In the genomic region with DNA sequence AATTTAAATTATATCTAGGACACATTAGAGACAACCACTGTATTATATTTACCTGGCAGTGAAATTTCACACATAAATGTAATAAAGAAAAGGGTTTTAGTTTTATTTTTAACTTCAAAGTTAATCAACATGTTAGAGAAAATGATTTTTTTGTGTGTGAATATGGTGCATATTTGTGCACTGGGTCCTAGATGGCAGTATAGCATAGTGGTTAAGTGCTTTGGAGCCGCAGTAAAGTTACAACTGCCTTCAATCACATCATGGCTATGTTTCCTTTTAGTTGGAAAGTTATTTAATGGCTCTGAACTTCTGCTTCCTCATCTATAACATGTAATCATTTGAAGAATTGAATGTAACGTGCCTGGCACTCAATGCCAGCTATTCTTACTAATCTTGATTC, we compare ENCODE assay signal across 7 cellular contexts.
DNase-seq lines count a peak whose midpoint lies in the region; ATAC-seq and TF ChIP-seq lines count a peak whose summit lies in the region.

No MANE protein-coding gene starts in this region.

- POLR2A ChIA-PET in CD4-positive, alpha-beta memory T cell (lab: Charles Lee; ENCODE audit: partially characterized antibody), result no interaction called here

- peaks cover 33% of the 10 kb centered on the region for H3K4me1 ChIP-seq in MM.1S (ENCODE audit: low read length)
- no peaks in the 10 kb centered on the region for H3K4me1 ChIP-seq in CD4-positive, alpha-beta memory T cell (ENCODE audit: insufficient read depth, low read length)

- no peak overlapping the region for H2AFZ ChIP-seq in MM.1S (ENCODE audit: low read length)

- no peak for ATAC-seq in omental fat pad (ENCODE audit: low FRiP score)

- CTCF ChIA-PET in CD4-positive, alpha-beta memory T cell (lab: Charles Lee; ENCODE audit: partially characterized antibody), result no interaction called here

- no peaks in the 10 kb centered on the region for H4K20me1 ChIP-seq in MM.1S (ENCODE audit: insufficient read depth, low read length)

- no peaks in the 10 kb centered on the region for H3F3A ChIP-seq in MM.1S (ENCODE audit: insufficient read depth, low read length)

- intact Hi-C loops in CD4-positive, alpha-beta memory T cell (cut with micrococcal nuclease), result no loop called here

- H3K79me2 ChIP-seq in MM.1S (ENCODE audit: low read length), result no peaks in the 10 kb centered on the region

- H3K9me3 Mint-ChIP-seq in chondrocyte (ENCODE audit: low read depth) (no peaks in the 10 kb centered on the region), neural crest cell (no peaks in the 10 kb centered on the region)
- no peaks in the 10 kb centered on the region for H3K9me3 Mint-ChIP-seq in CD4-positive, alpha-beta memory T cell

- no peaks in the 10 kb centered on the region for H3K36me3 Mint-ChIP-seq in chondrocyte (ENCODE audit: low read depth)
- no peaks in the 10 kb centered on the region for H3K36me3 Mint-ChIP-seq in neural crest cell (ENCODE audit: low read depth)
- no peaks in the 10 kb centered on the region for H3K36me3 Mint-ChIP-seq in CD4-positive, alpha-beta memory T cell

- H3K36me3 ChIP-seq in MM.1S (replicated peaks; ENCODE audit: insufficient read depth, low read length), result no peaks in the 10 kb centered on the region
- no peaks in the 10 kb centered on the region for H3K36me3 ChIP-seq in CD4-positive, alpha-beta memory T cell (ENCODE audit: insufficient read depth, low read length)

- H3K4me3 Mint-ChIP-seq in chondrocyte (ENCODE audit: unreplicated experiment) (no peak overlapping the region), neural crest cell (no peak overlapping the region)
- H3K4me3 Mint-ChIP-seq in CD4-positive, alpha-beta memory T cell, result no peak overlapping the region

- TF ChIP-seq CTCF in GM12865 (IDR thresholded peaks at IDR 0.05; ENCODE audit: insufficient read depth, low read depth, low read length, missing control alignments) (peak; percentile 57), MM.1S (IDR thresholded peaks at IDR 0.05; ENCODE audit: low read length) (peak; percentile 55), chondrocyte (IDR thresholded peaks at IDR 0.05) (peak; percentile 59), neural crest cell (conservative IDR thresholded peaks at IDR 0.05) (peak; percentile 63), omental fat pad (IDR thresholded peaks at IDR 0.05) (no peak)

- peak; percentile 65 for DNase-seq in GM12865 (ENCODE audit: low read depth)
- peak; percentile 37 for DNase-seq in MM.1S
- no peak for DNase-seq in chondrocyte (ENCODE audit: low spot score)
- DNase-seq in neural crest cell (ENCODE audit: low read depth, low spot score), result no peak
- DNase-seq in CD4-positive, alpha-beta memory T cell, result no peak
- DNase-seq in omental fat pad (ENCODE audit: low spot score), result no peak
- no peak for DNase-seq in A172 (ENCODE audit: low spot score)

- peaks cover 14% of the 10 kb centered on the region for H3K4me1 Mint-ChIP-seq in chondrocyte (ENCODE audit: low read depth)
- no peaks in the 10 kb centered on the region for H3K4me1 Mint-ChIP-seq in neural crest cell
- H3K4me1 Mint-ChIP-seq in CD4-positive, alpha-beta memory T cell, result no peaks in the 10 kb centered on the region

- H3K27me3 Mint-ChIP-seq in chondrocyte (ENCODE audit: low read depth) (no peaks in the 10 kb centered on the region), neural crest cell (ENCODE audit: low read depth) (no peaks in the 10 kb centered on the region)
- H3K27me3 Mint-ChIP-seq in CD4-positive, alpha-beta memory T cell, result peaks cover 0 to 2% of the 10 kb centered on the region in 2 donors

- no peaks in the 10 kb centered on the region for H3K27me3 ChIP-seq in MM.1S (replicated peaks; ENCODE audit: insufficient read depth, low read length)
- no peaks in the 10 kb centered on the region for H3K27me3 ChIP-seq in CD4-positive, alpha-beta memory T cell (ENCODE audit: insufficient read depth, low read length)

- no peak overlapping the region for H3K4me2 ChIP-seq in MM.1S (ENCODE audit: low read depth, low read length)

- no peaks in the 10 kb centered on the region for H3K9me2 ChIP-seq in MM.1S (replicated peaks; ENCODE audit: insufficient read depth, low read length)

- H3K9me3 ChIP-seq in MM.1S (replicated peaks; ENCODE audit: insufficient read depth, low read length), result no peaks in the 10 kb centered on the region
- no peaks in the 10 kb centered on the region for H3K9me3 ChIP-seq in CD4-positive, alpha-beta memory T cell (ENCODE audit: control insufficient read depth in 1 of 2, low read length in 2 of 2)

- H3K4me3 ChIP-seq in GM12865 (ENCODE audit: low read depth, low read length) (no peak overlapping the region), MM.1S (ENCODE audit: low read length) (no peak overlapping the region)
- H3K4me3 ChIP-seq in CD4-positive, alpha-beta memory T cell (ENCODE audit: low read length in 2 of 2), result no peak overlapping the region

- no peak overlapping the region for H3K27ac Mint-ChIP-seq in chondrocyte (ENCODE audit: unreplicated experiment)
- H3K27ac Mint-ChIP-seq in neural crest cell (ENCODE audit: unreplicated experiment), result no peak overlapping the region
- H3K27ac Mint-ChIP-seq in CD4-positive, alpha-beta memory T cell, result no peak overlapping the region

- no peak overlapping the region for H3K9ac ChIP-seq in MM.1S (ENCODE audit: low read length)

- no peak overlapping the region for H3K27ac ChIP-seq in MM.1S (ENCODE audit: low read length)
- H3K27ac ChIP-seq in CD4-positive, alpha-beta memory T cell (ENCODE audit: low read depth, low read length), result no peak overlapping the region

Comparison
In these comparisons a context has a peak if more than half of its experiments do, and no peak if none do; other contexts are left out.
1. DNase-seq: peak in GM12865 (single experiment) and MM.1S (single experiment); none in chondrocyte (single experiment), neural crest cell (single experiment), CD4-positive, alpha-beta memory T cell (0 of 5), omental fat pad (single experiment) and A172 (single experiment).
2. CTCF ChIP-seq: peak in GM12865 (single experiment), MM.1S (single experiment), chondrocyte (single experiment) and neural crest cell (single experiment); none in omental fat pad (0 of 3).